In genomic region chr12:130463818-130464663, GRCh38 we compare ENCODE assay signal across 26 cellular contexts.
"Had no signal": no experiment of that assay in that cellular context is flagged by ENCODE, and none has a peak within 500 bp of the region (broad histone marks: within the 10 kb centered on the region; RNA-seq: fewer than 3 reads in every experiment).

No MANE protein-coding gene starts in this region.

- H3K36me3 ChIP-seq: ascending aorta, SJSA1 had no signal

- H3K9me3 ChIP-seq: ascending aorta had no signal

- DNase-seq: activated CD4-positive, alpha-beta T cell treated with anti-CD3 and anti-CD28 coated beads for 4 hours; activated CD8-positive, alpha-beta memory T cell treated with anti-CD3 and anti-CD28 coated beads, Interleukin-2, amount 10 ng/mL, durations not matched to agents 7 days and 5 days; activated effector memory CD4-positive, alpha-beta T cell treated with anti-CD3 and anti-CD28 coated beads, Interleukin-2, amount 50 U/mL, for 16 hours; activated naive CD4-positive, alpha-beta T cell treated with Interleukin-2 at 50 U/mL for 16 hours; activated naive CD8-positive, alpha-beta T cell treated with anti-CD3 and anti-CD28 coated beads, Interleukin-2, amount 50 U/mL, for 24 hours; activated T-cell treated with anti-CD3 and anti-CD28 coated beads, Interleukin-2, amount 50 U/mL, for 24 hours; amniotic stem cell; central memory CD4-positive, alpha-beta T cell; MV-4-11; NCI-H1105; NCI-H1436; NCI-H187 treated with DMSO at 0.1 percent for 48 hours; NCI-H2081 treated with DMSO at 0.1 percent for 48 hours; NCI-H345; NCI-H510A; NCI-H526 treated with DMSO at 0.1 percent for 48 hours; Right ventricle myocardium superior; RPMI8226 had no signal

- H3K4me3 ChIP-seq: ascending aorta, body of pancreas, coronary artery, SJSA1 had no signal

- ATAC-seq: activated CD4-positive, CD25-positive, alpha-beta regulatory T cell treated with anti-CD3 and anti-CD28 coated beads, Interleukin-2, amount 50 U/mL, for 24 hours; activated CD8-positive, alpha-beta memory T cell treated with anti-CD3 and anti-CD28 coated beads, Interleukin-2, amount 10 ng/mL, durations not matched to agents 7 days and 5 days; activated naive CD4-positive, alpha-beta T cell treated with anti-CD3 and anti-CD28 coated beads, Interleukin-2, amount 50 U/mL, for 72 hours; activated naive CD8-positive, alpha-beta T cell treated with anti-CD3 and anti-CD28 coated beads, Interleukin-2, amount 50 U/mL, for 24 hours; body of pancreas; Panc1 had no signal

- H3K27me3 ChIP-seq: ascending aorta, body of pancreas, SJSA1 had no signal

- H3K27ac ChIP-seq: ascending aorta, body of pancreas, coronary artery, SJSA1 had no signal

- FAIRE-seq: bronchial epithelial cell had no signal

- H3K4me1 ChIP-seq: ascending aorta, body of pancreas, SJSA1 had no signal
